1 cellular context compared by ENCODE assay signal in genomic region chr11:64935634-64936081, GRCh38.
TF ChIP-seq lines count a peak whose summit lies in the region.

TSS of gene GPHA2 (minus strand) at chr11:64935893. CDS start at chr11:64935460, 433 bp downstream.

TF ChIP-seq in SK-N-SH, 30 proteins besides CTCF, POLR2A, EP300 and RAD21 (continued from another document):
- TF ChIP-seq ZBTB33 (IDR thresholded peaks at IDR 0.05; ENCODE audit: borderline replicate concordance, low read depth) (no peak), IRF3 (IDR thresholded peaks at IDR 0.05; ENCODE audit: low read depth, low read length) (no peak), TEAD4 (IDR thresholded peaks at IDR 0.05; ENCODE audit: borderline replicate concordance, insufficient read depth) (no peak), RCOR1 (IDR thresholded peaks at IDR 0.05; ENCODE audit: low read length) (no peak), POLR2AphosphoS5 (IDR thresholded peaks at IDR 0.05; ENCODE audit: low read depth, low read length) (no peak), FOSL2 (IDR thresholded peaks at IDR 0.05; ENCODE audit: borderline replicate concordance, low read depth) (no peak), EZH2phosphoT487 (IDR thresholded peaks at IDR 0.05; ENCODE audit: borderline replicate concordance, low read depth) (no peak), MAX (IDR thresholded peaks at IDR 0.05; ENCODE audit: low read depth) (no peak), MEF2A (IDR thresholded peaks at IDR 0.05; ENCODE audit: borderline replicate concordance, low read depth) (no peak), FOXM1 (IDR thresholded peaks at IDR 0.05; ENCODE audit: low read depth) (no peak), USF2 (IDR thresholded peaks at IDR 0.05; ENCODE audit: borderline replicate concordance, low read depth, low read length) (no peak), NRF1 (IDR thresholded peaks at IDR 0.05; ENCODE audit: low read depth, low read length) (no peak), GABPA (IDR thresholded peaks at IDR 0.05; ENCODE audit: low read depth) (no peak)
